Comparison of ENCODE assay signal across 30 cellular contexts in genomic region chr1:165533254-165533653, GRCh38. TPM values are rescaled to one million over a fixed set of nuclear protein-coding genes. Genes with fewer than 3 reads are reported as not detected.
"Had no signal": no experiment of that assay in that cellular context is flagged by ENCODE, and none has a peak within 500 bp of the region (broad histone marks: within the 10 kb centered on the region; RNA-seq: fewer than 3 reads in every experiment).

No MANE protein-coding gene starts in this region.

- DNase-seq: colonic mucosa; cortex of kidney; effector CD8-positive, alpha-beta T cell; effector memory CD8-positive, alpha-beta T cell; endodermal cell; erythroblast; foreskin fibroblast; foreskin melanocyte; gastrocnemius medialis; glutamatergic neuron; head of caudate nucleus; heart right ventricle; hippocampal formation; left cardiac atrium; left lung; left ventricle myocardium superior; lower lobe of right lung; mesenchymal stem cell; naive thymus-derived CD4-positive, alpha-beta T cell had no signal

- H3K4me1 ChIP-seq: colonic mucosa, left lung, lower lobe of right lung had no signal

- H3K27ac ChIP-seq: colonic mucosa, epithelial cell of prostate, heart right ventricle, left lung, lower lobe of right lung had no signal

- H3K27me3 ChIP-seq: colonic mucosa, gastrocnemius medialis, heart right ventricle, left lung had no signal

- H3K4me3 ChIP-seq: colonic mucosa, gastrocnemius medialis, heart right ventricle, left lung, lower lobe of right lung had no signal

- H3K36me3 ChIP-seq: colonic mucosa, gastrocnemius medialis, heart right ventricle, left lung, lower lobe of right lung had no signal

- ATAC-seq: effector memory CD8-positive, alpha-beta T cell; esophagus mucosa; gastrocnemius medialis; heart right ventricle; left lung; left ventricle myocardium superior; lower lobe of right lung; naive thymus-derived CD4-positive, alpha-beta T cell had no signal

- H3K9me3 ChIP-seq: colonic mucosa, gastrocnemius medialis, heart right ventricle, left lung, lower lobe of right lung had no signal

RNA-seq across cellular contexts. Expression of gene LRRC52, which starts 10.5 kb away (rescaled TPM):
- total RNA-seq: colonic mucosa; dermis microvascular lymphatic vessel endothelial cell; endodermal cell; esophagus mucosa; glomerular endothelial cell; kidney epithelial cell; left lung; left ventricle myocardium superior; lower leg skin; lung microvascular endothelial cell; mesenteric fat pad; mesothelial cell of epicardium; mononuclear cell; mucosa of gallbladder; naive thymus-derived CD4-positive, alpha-beta T cell had no signal
